In genomic region chr15:89088605-89089315, GRCh38 we compare ENCODE assay signal across 8 cellular contexts. TPM values are rescaled to one million over a fixed set of nuclear protein-coding genes. Genes with fewer than 3 reads are reported as not detected.
DNase-seq lines count a peak whose midpoint lies in the region; ATAC-seq lines count a peak whose summit lies in the region.

No MANE protein-coding gene starts in this region.

- no peak for ATAC-seq in activated naive CD8-positive, alpha-beta T cell treated with anti-CD3 and anti-CD28 coated beads, Interleukin-2, amount 50 U/mL, for 24 hours
- ATAC-seq in HG03520 (IDR thresholded peaks at IDR 0.05; ENCODE audit: unreplicated experiment), result peak; percentile 3

- H3K36me3 ChIP-seq in subcutaneous abdominal adipose tissue (ENCODE audit: control insufficient read depth in 5 of 5, insufficient read depth in 5 of 5, low read length in 5 of 5), result no peaks in the 10 kb centered on the region

- H3K27ac ChIP-seq in angular gyrus (ENCODE audit: low read depth, low read length), result peak overlapping the region; percentile 81
- peak overlapping the region; percentile 82 for H3K27ac ChIP-seq in subcutaneous abdominal adipose tissue (ENCODE audit: low read depth, low read length)

- peak overlapping the region; percentile 65 to 96 (median 92) for H3K4me3 ChIP-seq in subcutaneous abdominal adipose tissue (ENCODE audit: low read depth in 1 of 5, low read length in 5 of 5)

- no peak for DNase-seq in activated naive CD8-positive, alpha-beta T cell treated with anti-CD3 and anti-CD28 coated beads, Interleukin-2, amount 50 U/mL, for 24 hours
- peak in 2 of 3 donors; percentile 11 to 12 for DNase-seq in immature natural killer cell
- DNase-seq in SKM-1 treated with dmso at 0.1 percent for 144 hours (lab: John Stamatoyannopoulos, UW; ENCODE audit: unreplicated experiment), result no peak
- no peak for DNase-seq in SKM-1 (lab: John Stamatoyannopoulos, UW; ENCODE audit: unreplicated experiment)

- peaks cover 8 to 53% (median 45%) of the 10 kb centered on the region in 5 donors for H3K4me1 ChIP-seq in subcutaneous abdominal adipose tissue (ENCODE audit: control insufficient read depth in 5 of 5, insufficient read depth in 5 of 5, low read length in 5 of 5)

- no peaks in the 10 kb centered on the region for H3K9me3 Mint-ChIP-seq in activated naive CD8-positive, alpha-beta T cell (ENCODE audit: low read depth)
- H3K9me3 Mint-ChIP-seq in activated naive CD8-positive, alpha-beta T cell treated with anti-CD3 and anti-CD28 coated beads, Interleukin-2, amount 50 U/mL, for 24 hours, result no peaks in the 10 kb centered on the region
- no peaks in the 10 kb centered on the region for H3K9me3 Mint-ChIP-seq in immature natural killer cell

- peak overlapping the region in 4 of 5 donors; percentile 83 to 93 (median 91) for H3K9ac ChIP-seq in subcutaneous abdominal adipose tissue (ENCODE audit: low read length in 5 of 5)

- H3K27me3 Mint-ChIP-seq in activated naive CD8-positive, alpha-beta T cell, result no peaks in the 10 kb centered on the region
- H3K27me3 Mint-ChIP-seq in activated naive CD8-positive, alpha-beta T cell treated with anti-CD3 and anti-CD28 coated beads, Interleukin-2, amount 50 U/mL, for 24 hours, result no peaks in the 10 kb centered on the region
- peaks cover 0 to 2% (median 0%) of the 10 kb centered on the region in 3 donors for H3K27me3 Mint-ChIP-seq in immature natural killer cell (ENCODE audit: low read depth in 3 of 3)

- H3K4me3 Mint-ChIP-seq in activated naive CD8-positive, alpha-beta T cell, result peak overlapping the region; percentile 87
- H3K4me3 Mint-ChIP-seq in activated naive CD8-positive, alpha-beta T cell treated with anti-CD3 and anti-CD28 coated beads, Interleukin-2, amount 50 U/mL, for 24 hours, result no peak overlapping the region
- no peak overlapping the region for H3K4me3 Mint-ChIP-seq in immature natural killer cell

- H3K9me3 ChIP-seq in subcutaneous abdominal adipose tissue (ENCODE audit: control insufficient read depth in 5 of 5, low read length in 5 of 5), result no peaks in the 10 kb centered on the region

- no peaks in the 10 kb centered on the region for H3K27me3 ChIP-seq in subcutaneous abdominal adipose tissue (ENCODE audit: control insufficient read depth in 5 of 5, insufficient read depth in 4 of 5, low read length in 5 of 5)

- H3K36me3 Mint-ChIP-seq in activated naive CD8-positive, alpha-beta T cell, result peaks cover 3% of the 10 kb centered on the region
- peaks cover 10% of the 10 kb centered on the region for H3K36me3 Mint-ChIP-seq in activated naive CD8-positive, alpha-beta T cell treated with anti-CD3 and anti-CD28 coated beads, Interleukin-2, amount 50 U/mL, for 24 hours (ENCODE audit: low read depth)
- peaks cover 0 to 9% (median 8%) of the 10 kb centered on the region in 3 donors for H3K36me3 Mint-ChIP-seq in immature natural killer cell

- H3K4me1 Mint-ChIP-seq in activated naive CD8-positive, alpha-beta T cell (ENCODE audit: low read depth), result peaks cover 39% of the 10 kb centered on the region
- H3K4me1 Mint-ChIP-seq in activated naive CD8-positive, alpha-beta T cell treated with anti-CD3 and anti-CD28 coated beads, Interleukin-2, amount 50 U/mL, for 24 hours, result peaks cover 45% of the 10 kb centered on the region
- H3K4me1 Mint-ChIP-seq in immature natural killer cell, result peaks cover 43 to 48% of the 10 kb centered on the region in 2 donors

- H3K27ac Mint-ChIP-seq in activated naive CD8-positive, alpha-beta T cell, result peak overlapping the region; percentile 96
- no peak overlapping the region for H3K27ac Mint-ChIP-seq in activated naive CD8-positive, alpha-beta T cell treated with anti-CD3 and anti-CD28 coated beads, Interleukin-2, amount 50 U/mL, for 24 hours
- H3K27ac Mint-ChIP-seq in immature natural killer cell, result peak overlapping the region in 5 of 6 donors; percentile 92 to 97 (median 93)

RNA-seq across cellular contexts. Expression of gene ABHD2, which starts 0.5 kb away (rescaled TPM):
- polyA plus RNA-seq in immature natural killer cell, result 10 to 100 TPM; 26.9 to 70.6 (median 33.1) TPM

Comparison
In these comparisons a context has a peak if more than half of its experiments do, and no peak if none do; other contexts are left out.
1. DNase-seq: peak in immature natural killer cell (2 of 3); none in activated naive CD8-positive, alpha-beta T cell treated with anti-CD3 and anti-CD28 coated beads, Interleukin-2, amount 50 U/mL, for 24 hours (single experiment), SKM-1 treated with dmso at 0.1 percent for 144 hours (single experiment) and SKM-1 (single experiment).